ENCODE assay signal across 8 cellular contexts in the genomic region with DNA sequence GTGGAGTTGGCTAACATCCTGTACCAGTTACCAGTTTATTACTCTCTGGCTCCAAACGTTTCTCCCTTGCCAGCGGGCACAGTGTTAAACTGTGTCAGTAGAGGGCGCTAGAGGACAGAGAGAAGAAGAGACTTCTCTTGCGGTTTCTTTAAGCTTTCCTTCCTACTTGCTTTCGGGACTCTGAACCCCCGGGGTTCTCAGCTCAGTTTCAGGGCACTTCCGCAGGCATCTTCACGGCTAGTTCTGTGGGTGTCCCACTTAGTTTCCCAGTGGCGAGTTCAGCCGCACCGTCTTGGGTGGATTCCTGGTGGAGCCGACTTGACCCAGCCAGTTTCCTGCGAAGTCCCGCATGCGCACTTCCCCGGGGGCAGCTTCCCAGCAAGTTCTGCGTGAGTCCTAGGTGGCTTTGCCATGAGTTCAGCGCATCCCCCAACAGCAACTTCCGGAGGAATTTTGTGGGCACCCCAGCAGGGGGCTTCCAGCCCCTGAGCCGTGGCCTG. TPM values are rescaled to one million over a fixed set of nuclear protein-coding genes. Genes with fewer than 3 reads are reported as not detected.
DNase-seq lines count a peak whose midpoint lies in the region; ATAC-seq, FAIRE-seq and TF ChIP-seq lines count a peak whose summit lies in the region.

No MANE protein-coding gene starts in this region.

- H2BK120ac ChIP-seq in H9 (ENCODE audit: low read depth, low read length, poor library complexity, severe bottlenecking), result no peak overlapping the region

- H2BK5ac ChIP-seq in H9 (ENCODE audit: insufficient read length, low read length), result no peak overlapping the region

- no peaks in the 10 kb centered on the region for H3K36me3 ChIP-seq in Caco-2 (ENCODE audit: control insufficient read depth, insufficient read depth, low read length)
- no peaks in the 10 kb centered on the region for H3K36me3 ChIP-seq in astrocyte (ENCODE audit: insufficient read depth, low read length)
- no peaks in the 10 kb centered on the region for H3K36me3 ChIP-seq in rectal smooth muscle tissue (ENCODE audit: control insufficient read depth, insufficient read depth, low read length)

- FAIRE-seq in astrocyte (lab: Jason Lieb, UNC), result no peak

- H3K79me2 ChIP-seq in H9 (ENCODE audit: insufficient read depth, low read length), result no peaks in the 10 kb centered on the region
- H3K79me2 ChIP-seq in astrocyte (ENCODE audit: insufficient read depth, low read length), result no peaks in the 10 kb centered on the region

- H4K8ac ChIP-seq in H9 (replicated peaks; ENCODE audit: insufficient read length, low read depth, low read length), result no peak overlapping the region

- H3K9me3 ChIP-seq in Caco-2, result no peaks in the 10 kb centered on the region
- H3K9me3 ChIP-seq in H9 (ENCODE audit: control insufficient read depth, low read depth, low read length), result no peaks in the 10 kb centered on the region
- no peaks in the 10 kb centered on the region for H3K9me3 ChIP-seq in astrocyte (ENCODE audit: insufficient read depth, low read depth, low read length)

- no peak overlapping the region for H4K5ac ChIP-seq in H9 (ENCODE audit: insufficient read length, low read depth, low read length)

- no CpG with 5 or more reads among the region's 20 CpGs for WGBS in H9 (ENCODE audit: extremely low coverage, insufficient read length, low lambda C conversion rate)

- H2BK20ac ChIP-seq in H9 (ENCODE audit: low read depth, low read length, poor library complexity, severe bottlenecking), result no peak overlapping the region

- no peak for ATAC-seq in HG03039 (IDR thresholded peaks at IDR 0.05; ENCODE audit: unreplicated experiment)

- no peak overlapping the region for H3K56ac ChIP-seq in H9 (ENCODE audit: insufficient read length, low read depth, low read length)

- H3K27ac Mint-ChIP-seq in Caco-2 (ENCODE audit: unreplicated experiment) (no peak overlapping the region), H9 (0 out of 7 replicates have a peak overlapping the region, but pooled peaks of 1 of the 3 experiments have one; percentile 34), astrocyte (ENCODE audit: unreplicated experiment) (peak overlapping the region; percentile 91)

- peak; percentile 80 to 83 for TF ChIP-seq CTCF in Caco-2 (IDR thresholded peaks at IDR 0.05; ENCODE audit: insufficient read depth in 1 of 2, low read depth in 1 of 2, low read length in 1 of 2, severe bottlenecking in 1 of 2, unreplicated experiment in 1 of 2)
- peak; percentile 96 for TF ChIP-seq CTCF in H9 (conservative IDR thresholded peaks at IDR 0.05)
- TF ChIP-seq CTCF in astrocyte (IDR thresholded peaks at IDR 0.05; ENCODE audit: insufficient read depth, low read depth, low read length), result peak; percentile 98

- H4K91ac ChIP-seq in H9 (ENCODE audit: insufficient read length, low read depth, low read length), result no peak overlapping the region

- H4K20me1 ChIP-seq in H9 (ENCODE audit: control insufficient read depth, insufficient read depth, insufficient read length), result no peaks in the 10 kb centered on the region
- H4K20me1 ChIP-seq in astrocyte (ENCODE audit: insufficient read depth, low read length), result no peaks in the 10 kb centered on the region

- peaks cover 6% of the 10 kb centered on the region; the same call in 1 of the 2 replicates for H3K4me1 ChIP-seq in Caco-2
- no peaks in the 10 kb centered on the region for H3K4me1 ChIP-seq in H9 (ENCODE audit: insufficient read depth, low read length)
- no peaks in the 10 kb centered on the region for H3K4me1 ChIP-seq in astrocyte (ENCODE audit: insufficient read depth, low read length)
- H3K4me1 ChIP-seq in rectal smooth muscle tissue (ENCODE audit: control insufficient read depth, insufficient read depth, low read length), result peaks cover 3% of the 10 kb centered on the region

- peaks cover 7% of the 10 kb centered on the region for H3K23me2 ChIP-seq in H9 (ENCODE audit: insufficient read length, low read depth, low read length, poor library complexity, severe bottlenecking)

- no peak overlapping the region for H3K4ac ChIP-seq in H9 (ENCODE audit: low read depth, low read length)

- no peak overlapping the region for H3K4me3 Mint-ChIP-seq in Caco-2 (ENCODE audit: unreplicated experiment)
- peak overlapping the region; percentile 80 to 81 for H3K4me3 Mint-ChIP-seq in H9
- H3K4me3 Mint-ChIP-seq in astrocyte (ENCODE audit: unreplicated experiment), result peak overlapping the region; percentile 87

- H3K9me3 Mint-ChIP-seq in Caco-2 (ENCODE audit: unreplicated experiment) (no peaks in the 10 kb centered on the region), H9 (no peaks in the 10 kb centered on the region; a peak in 1 of 5 replicates), astrocyte (ENCODE audit: unreplicated experiment) (no peaks in the 10 kb centered on the region)

- no peak overlapping the region for H3K23ac ChIP-seq in H9 (ENCODE audit: insufficient read length, low read depth, low read length)

- CTCF ChIA-PET in Caco-2 (lab: Charles Lee), result interaction anchor here (0.6 to 5.0 kb wide), 20 partner anchors 10 to 245 kb away, joined by 3 to 90 read pairs (median 4); a partner anchor contains a TSS

- no peak overlapping the region for H2BK15ac ChIP-seq in H9 (ENCODE audit: low read depth, low read length)

- no peak overlapping the region for H3T11ph ChIP-seq in H9 (ENCODE audit: low read length)

- H3K79me1 ChIP-seq in H9 (ENCODE audit: insufficient read depth, low read depth, low read length, poor library complexity, severe bottlenecking), result no peaks in the 10 kb centered on the region

- peak overlapping the region; percentile 88 for H2AFZ ChIP-seq in H9 (ENCODE audit: low read length)
- H2AFZ ChIP-seq in astrocyte (ENCODE audit: low read depth, low read length), result peak overlapping the region; percentile 81

- BruUV-seq in Caco-2 (replicated peaks; lab: Mats Ljungman, UMichigan), result no TSS peak

- H2AK5ac ChIP-seq in H9 (ENCODE audit: insufficient read length, low read length), result no peak overlapping the region

- peak overlapping the region; percentile 45; the same call in 1 of the 2 replicates for H3K14ac ChIP-seq in H9 (ENCODE audit: insufficient read depth, low read length)

- no peak overlapping the region for H3K27ac ChIP-seq in H9 (ENCODE audit: insufficient read length, low read depth, low read length)
- H3K27ac ChIP-seq in astrocyte (ENCODE audit: low read depth, low read length), result no peak overlapping the region
- H3K27ac ChIP-seq in rectal smooth muscle tissue (ENCODE audit: low read depth, low read length), result peak overlapping the region; percentile 77

- H3K4me3 ChIP-seq in Caco-2 (ENCODE audit: low read depth, low read length) (no peak overlapping the region), astrocyte (ENCODE audit: insufficient read depth, low read depth, low read length) (peak overlapping the region; percentile 79), rectal smooth muscle tissue (ENCODE audit: low read length) (peak overlapping the region; percentile 62)

- peak; percentile 73 to 78 for DNase-seq in Caco-2
- peak; percentile 86 for DNase-seq in H9
- peak; percentile 63 for DNase-seq in NCI-H2029 (lab: John Stamatoyannopoulos, UW)
- peak; percentile 74 for DNase-seq in T-helper 9 cell
- DNase-seq in astrocyte (ENCODE audit: low read depth), result peak; percentile 62
- peak; percentile 93 for DNase-seq in hepatic stellate cell (ENCODE audit: low spot score)

- no peak overlapping the region for H2BK12ac ChIP-seq in H9 (ENCODE audit: insufficient read length, low read depth, low read length)

- H3K9ac ChIP-seq in H9 (ENCODE audit: extremely low read depth, insufficient read length, low read length), result no peak overlapping the region
- peak overlapping the region; percentile 83 for H3K9ac ChIP-seq in astrocyte (ENCODE audit: low read length)
- H3K9ac ChIP-seq in rectal smooth muscle tissue (ENCODE audit: low read length), result peak overlapping the region; percentile 0

- intact Hi-C loops in Caco-2 (cut with micrococcal nuclease; ENCODE audit: unreplicated experiment), result no loop called here

- no peaks in the 10 kb centered on the region for H3K36me3 Mint-ChIP-seq in Caco-2 (ENCODE audit: insufficient read depth, unreplicated experiment)
- no peaks in the 10 kb centered on the region for H3K36me3 Mint-ChIP-seq in H9 (ENCODE audit: insufficient read depth in 1 of 3, low read depth in 3 of 3)
- no peaks in the 10 kb centered on the region for H3K36me3 Mint-ChIP-seq in astrocyte (ENCODE audit: low read depth, unreplicated experiment)

- H3K27me3 ChIP-seq in Caco-2 (replicated peaks; ENCODE audit: control insufficient read depth, insufficient read depth, low read length), result no peaks in the 10 kb centered on the region
- no peaks in the 10 kb centered on the region; the same call in 1 of the 2 replicates for H3K27me3 ChIP-seq in H9 (ENCODE audit: insufficient read depth, low read length)
- H3K27me3 ChIP-seq in astrocyte (ENCODE audit: insufficient read depth, low read length), result peaks cover 4% of the 10 kb centered on the region
- no peaks in the 10 kb centered on the region for H3K27me3 ChIP-seq in rectal smooth muscle tissue (ENCODE audit: control insufficient read depth, insufficient read depth, low read length)

- H3K4me1 Mint-ChIP-seq in Caco-2 (ENCODE audit: low read depth, unreplicated experiment) (peaks cover 12% of the 10 kb centered on the region), H9 (peaks cover 11 to 22% of the 10 kb centered on the region in 2 experiments), astrocyte (ENCODE audit: low read depth, unreplicated experiment) (no peaks in the 10 kb centered on the region)

- H3K4me2 ChIP-seq in H9 (ENCODE audit: insufficient read depth, insufficient read length, low read length), result peak overlapping the region; percentile 86
- H3K4me2 ChIP-seq in astrocyte (ENCODE audit: low read length), result peak overlapping the region; percentile 93

- H3K18ac ChIP-seq in H9 (ENCODE audit: insufficient read length, low read depth, low read length), result peak overlapping the region; percentile 64

- no peaks in the 10 kb centered on the region for H3K27me3 Mint-ChIP-seq in Caco-2 (ENCODE audit: insufficient read depth, unreplicated experiment)
- peaks cover 24% of the 10 kb centered on the region for H3K27me3 Mint-ChIP-seq in H9 (ENCODE audit: low read depth)
- H3K27me3 Mint-ChIP-seq in astrocyte (ENCODE audit: low read depth, unreplicated experiment), result peaks cover 3% of the 10 kb centered on the region

- POLR2A ChIA-PET in Caco-2 (lab: Charles Lee), result no interaction called here

RNA-seq across cellular contexts. Expression of a gene that starts 37.9 kb away (rescaled TPM):
- total RNA-seq in Caco-2 (2022) (21.2 and 21.6 TPM in 2 replicates), H9 (2021) (2.9 and 4.1 TPM in 2 replicates), astrocyte (46.4 and 58.3 TPM in 2 replicates)

RNA-seq across cellular contexts. Expression of a gene that starts 37.9 kb away (rescaled TPM):
- total RNA-seq in Caco-2 (2022) (not detected in 2 replicates), H9 (2021) (not detected in 2 replicates), astrocyte (not detected in 2 replicates)
